ENCODE assay signal across 12 cellular contexts in the genomic region with DNA sequence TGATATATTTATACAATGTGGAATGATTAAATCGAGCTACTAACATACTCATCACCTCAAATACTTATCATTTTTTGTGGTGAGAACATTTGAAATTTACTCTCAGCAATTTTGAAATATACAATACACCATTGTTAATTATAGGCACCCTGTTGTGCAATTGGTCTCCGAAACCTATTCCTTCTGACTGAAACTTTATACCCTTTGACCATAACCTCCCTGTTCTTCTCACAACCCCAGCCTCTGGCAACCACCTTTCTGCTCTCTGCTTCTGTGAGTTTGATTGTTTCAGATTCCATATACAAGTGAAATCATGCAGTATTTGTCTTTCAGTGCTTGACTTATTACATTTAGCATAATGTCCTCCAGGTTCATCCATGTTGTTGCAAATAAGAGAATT. TPM values are rescaled to one million over a fixed set of nuclear protein-coding genes. Genes with fewer than 3 reads are reported as not detected.
A peak's percentile ranks its signal among the peaks of the same experiment; 100 is the strongest.
DNase-seq lines count a peak whose midpoint lies in the region; TF ChIP-seq lines count a peak whose summit lies in the region.
"Had no signal": no experiment of that assay in that cellular context is flagged by ENCODE, and none has a peak within 500 bp of the region (broad histone marks: within the 10 kb centered on the region; RNA-seq: fewer than 3 reads in every experiment).

No MANE protein-coding gene starts in this region.

- H4K20me1 ChIP-seq in mammary epithelial cell (ENCODE audit: insufficient read depth, low read length), result no peaks in the 10 kb centered on the region

- H3K27me3 ChIP-seq in mammary epithelial cell (ENCODE audit: insufficient read depth, low read length), result no peaks in the 10 kb centered on the region
- peaks cover 0 to 3% (median 0%) of the 10 kb centered on the region in 3 donors for H3K27me3 ChIP-seq in sigmoid colon

- 6% methylated on average over 2 of the region's 2 CpGs for WGBS in mammary epithelial cell (ENCODE audit: low coverage, missing lambda C conversion rate)
- 67 to 86% methylated on average over 2 of the region's 2 CpGs for WGBS in sigmoid colon, 2 donors

- H3K79me2 ChIP-seq in mammary epithelial cell (ENCODE audit: insufficient read depth, low read length), result no peaks in the 10 kb centered on the region

- TF ChIP-seq CTCF in AG10803 (conservative IDR thresholded peaks at IDR 0.05; ENCODE audit: low read length), result no peak
- no peak for TF ChIP-seq CTCF in mammary epithelial cell (conservative IDR thresholded peaks at IDR 0.05 in 1 of 2, IDR thresholded peaks at IDR 0.05 in 1 of 2; ENCODE audit: extremely low read depth in 1 of 2, insufficient read depth in 1 of 2, low read depth in 1 of 2, low read length in 2 of 2)
- TF ChIP-seq CTCF in sigmoid colon (IDR thresholded peaks at IDR 0.05), result no peak

- intact Hi-C loops in mammary epithelial cell (cut with micrococcal nuclease), result no loop called here
- intact Hi-C loops in sigmoid colon (cut with DNase I), result no loop called here

- H3K27ac ChIP-seq in mammary epithelial cell (ENCODE audit: insufficient read depth, low read depth, low read length), result peak overlapping the region; percentile 92
- no peak overlapping the region for H3K27ac ChIP-seq in sigmoid colon
- H3K27ac ChIP-seq in caudate nucleus (ENCODE audit: low read depth, low read length), result no peak overlapping the region

- DNase-seq in AG10803 (ENCODE audit: low read depth) (peak; percentile 16), HCEC 1CT (peak; percentile 35), mammary epithelial cell (peak; percentile 94), sigmoid colon (peak; percentile 8), caudate nucleus (lab: John Stamatoyannopoulos, UW) (no peak), AG08395 (ENCODE audit: low spot score) (no peak), NK-92 (lab: John Stamatoyannopoulos, UW; ENCODE audit: unreplicated experiment) (no peak)
- DNase-seq: Caco-2; CD8-positive, alpha-beta memory T cell; DMS53; GF-D8; GM23248 had no signal

- peaks cover 25% of the 10 kb centered on the region for H3K4me1 ChIP-seq in mammary epithelial cell (ENCODE audit: insufficient read depth, low read length)
- H3K4me1 ChIP-seq in sigmoid colon, result peaks cover 0 to 1% (median 0%) of the 10 kb centered on the region in 4 donors
- H3K4me1 ChIP-seq: Caco-2 had no signal

- no TSS peak for BruUV-seq in mammary epithelial cell (replicated peaks; lab: Mats Ljungman, UMichigan)

- peak overlapping the region; percentile 34 for H3K4me2 ChIP-seq in mammary epithelial cell (ENCODE audit: insufficient read depth, low read depth, low read length)

- no peak for TF ChIP-seq POLR2A in sigmoid colon (IDR thresholded peaks at IDR 0.05)

- dilution Hi-C loops in mammary epithelial cell (cut with HindIII; ENCODE audit: low sequenced_read_pairs), result no loop called here

- H3K4me3 ChIP-seq in AG10803 (ENCODE audit: low read length) (no peak overlapping the region), mammary epithelial cell (replicated peaks in 1 of 3; ENCODE audit: insufficient read depth in 1 of 3, low read depth in 2 of 3, low read length in 3 of 3) (no peak overlapping the region), sigmoid colon (no peak overlapping the region)
- H3K4me3 ChIP-seq: GM23248 had no signal

- no peak for TF ChIP-seq EP300 in sigmoid colon (IDR thresholded peaks at IDR 0.05)

- H3K9me3 ChIP-seq in mammary epithelial cell (replicated peaks; ENCODE audit: insufficient read depth, low read length) (no peaks in the 10 kb centered on the region), sigmoid colon (no peaks in the 10 kb centered on the region)
- H3K9me3 ChIP-seq: Caco-2 had no signal

- H2AFZ ChIP-seq in mammary epithelial cell (ENCODE audit: low read depth, low read length), result peak overlapping the region; percentile 47
- H2AFZ ChIP-seq: GM23248 had no signal

- H3K36me3 ChIP-seq in mammary epithelial cell (ENCODE audit: insufficient read depth, low read length) (no peaks in the 10 kb centered on the region), sigmoid colon (no peaks in the 10 kb centered on the region)

- H3K9ac ChIP-seq in mammary epithelial cell (ENCODE audit: insufficient read depth, low read length), result peak overlapping the region; percentile 53
- H3K9ac ChIP-seq: GM23248 had no signal

- in situ Hi-C loops in mammary epithelial cell (cut with MboI; ENCODE audit: low sequenced_read_pairs in 2 of 2), result no loop called here

- CTCF ChIA-PET in mammary epithelial cell (lab: Charles Lee; ENCODE audit: low non-redundant PET), result no interaction called here

RNA-seq across cellular contexts. Expression of a gene that starts 49.5 kb away (rescaled TPM):
- total RNA-seq in mammary epithelial cell (10 to 100 TPM; 21.3 to 29.5 TPM), sigmoid colon (10 to 100 TPM; 14.3 to 19.9 (median 14.8) TPM)
- polyA plus RNA-seq in mammary epithelial cell (9.9 TPM), sigmoid colon (10 to 100 TPM in 1 of 3 donors, 1 to 10 TPM in 2; 4.8 to 11.0 (median 6.2) TPM)
- 21.0 TPM for polyA minus RNA-seq in mammary epithelial cell

RNA-seq across cellular contexts. Expression of a gene that starts 59.0 kb away (rescaled TPM):
- total RNA-seq in mammary epithelial cell (100 to 1,000 TPM in 1 of 2 donors, 10 to 100 TPM in 1; 95.0 to 105 TPM), sigmoid colon (100 to 1,000 TPM; 102 to 264 (median 159) TPM)
- polyA plus RNA-seq in mammary epithelial cell (267 TPM), sigmoid colon (100 to 1,000 TPM; 110 to 214 (median 180) TPM)
- 93.5 TPM for polyA minus RNA-seq in mammary epithelial cell

Comparison
In these comparisons a context has a peak if more than half of its experiments do, and no peak if none do; other contexts are left out.
1. DNase-seq: peak in AG10803 (single experiment), HCEC 1CT (single experiment), mammary epithelial cell (single experiment) and sigmoid colon (single experiment); none in caudate nucleus (0 of 61), AG08395 (single experiment) and NK-92 (single experiment).